ENCODE assay signal across 8 cellular contexts in genomic region chr19:47284324-47284899, GRCh38. TPM values are rescaled to one million over a fixed set of nuclear protein-coding genes. Genes with fewer than 3 reads are reported as not detected.
A peak's percentile ranks its signal among the peaks of the same experiment; 100 is the strongest.
DNase-seq lines count a peak whose midpoint lies in the region; ATAC-seq and TF ChIP-seq lines count a peak whose summit lies in the region.

No MANE protein-coding gene starts in this region.

- no peaks in the 10 kb centered on the region for H3K27me3 ChIP-seq in GM23338 (ENCODE audit: insufficient read depth)

- H4K20me1 ChIP-seq in GM23338 (replicated peaks; ENCODE audit: insufficient read depth), result no peaks in the 10 kb centered on the region

- H3K4me3 ChIP-seq in GM23338, result no peak overlapping the region

- H3K79me2 ChIP-seq in GM23338 (replicated peaks; ENCODE audit: insufficient read depth), result no peaks in the 10 kb centered on the region

- H2AFZ ChIP-seq in GM23338, result no peak overlapping the region

- H3K9me3 Mint-ChIP-seq in GM23338, result peaks cover 5% of the 10 kb centered on the region; the same call in 1 of the 3 replicates
- H3K9me3 Mint-ChIP-seq in activated T-cell treated with anti-CD3 and anti-CD28 coated beads, Interleukin-2, amount 50 U/mL, for 4 hours, result no peaks in the 10 kb centered on the region

- no peaks in the 10 kb centered on the region for H3K36me3 ChIP-seq in GM23338 (ENCODE audit: insufficient read depth)

- H3K27ac Mint-ChIP-seq in GM23338, result no peak overlapping the region

- intact Hi-C loops in left cardiac atrium (cut with DNase I), result no loop called here
- intact Hi-C loops in sciatic nerve (cut with DNase I), result no loop called here

- peak; percentile 39 for DNase-seq in COLO668 (lab: John Stamatoyannopoulos, UW; ENCODE audit: unreplicated experiment)
- DNase-seq in GM23338 (ENCODE audit: low spot score), result peak; percentile 83
- peak; percentile 52 to 75 for DNase-seq in NCI-H446 (lab: John Stamatoyannopoulos, UW)
- peak; percentile 25 for DNase-seq in activated T-cell treated with anti-CD3 and anti-CD28 coated beads, Interleukin-2, amount 50 U/mL, for 4 hours
- no peak for DNase-seq in left cardiac atrium
- no peak for DNase-seq in sciatic nerve (ENCODE audit: low spot score)

- no peak overlapping the region for H3K4me2 ChIP-seq in GM23338

- peaks cover under 1% of the 10 kb centered on the region for H3K27me3 Mint-ChIP-seq in GM23338 (ENCODE audit: insufficient read depth, low read depth, poor library complexity)
- no peaks in the 10 kb centered on the region for H3K27me3 Mint-ChIP-seq in activated T-cell treated with anti-CD3 and anti-CD28 coated beads, Interleukin-2, amount 50 U/mL, for 4 hours (ENCODE audit: low read depth)

- H3K9me2 ChIP-seq in GM23338 (ENCODE audit: insufficient read depth), result no peaks in the 10 kb centered on the region

- peaks cover 3% of the 10 kb centered on the region; the same call in 1 of the 3 replicates for H3K36me3 Mint-ChIP-seq in GM23338 (ENCODE audit: low read depth)
- no peaks in the 10 kb centered on the region for H3K36me3 Mint-ChIP-seq in activated T-cell treated with anti-CD3 and anti-CD28 coated beads, Interleukin-2, amount 50 U/mL, for 4 hours (ENCODE audit: insufficient read depth)

- peaks cover 1% of the 10 kb centered on the region; the same call in 2 of the 3 replicates for H3K4me1 Mint-ChIP-seq in GM23338
- peaks cover 10% of the 10 kb centered on the region for H3K4me1 Mint-ChIP-seq in activated T-cell treated with anti-CD3 and anti-CD28 coated beads, Interleukin-2, amount 50 U/mL, for 4 hours (ENCODE audit: low read depth)

- peaks cover 11% of the 10 kb centered on the region; the same call in 1 of the 2 replicates for H3F3A ChIP-seq in GM23338 (replicated peaks; ENCODE audit: low read depth)

- TF ChIP-seq CTCF in GM23338 (conservative IDR thresholded peaks at IDR 0.05; ENCODE audit: low read depth in 2 of 2), result peak; percentile 82 to 97

- no peaks in the 10 kb centered on the region for H3K4me1 ChIP-seq in GM23338 (ENCODE audit: insufficient read depth)

- ATAC-seq in GM23338, result peak; percentile 43
- ATAC-seq in activated T-cell treated with anti-CD3 and anti-CD28 coated beads, Interleukin-2, amount 50 U/mL, for 4 hours, result peak; percentile 48 to 62
- ATAC-seq in left cardiac atrium, result peak; percentile 13 to 45
- ATAC-seq in sciatic nerve, result peak; percentile 55
- no peak for ATAC-seq in HG02763 (IDR thresholded peaks at IDR 0.05; ENCODE audit: unreplicated experiment)
- ATAC-seq in GM19351 (IDR thresholded peaks at IDR 0.05; ENCODE audit: unreplicated experiment), result no peak

- H3K4me3 Mint-ChIP-seq in GM23338, result no peak overlapping the region
- no peak overlapping the region for H3K4me3 Mint-ChIP-seq in activated T-cell treated with anti-CD3 and anti-CD28 coated beads, Interleukin-2, amount 50 U/mL, for 4 hours

- H3K27ac ChIP-seq in GM23338 (ENCODE audit: low read depth), result no peak overlapping the region

TF ChIP-seq in GM23338, 12 proteins besides CTCF, POLR2A, EP300 and RAD21:
- no peak for TF ChIP-seq ZNF331 (CRISPR knock-in tag; IDR thresholded peaks at IDR 0.05; ENCODE audit: low read depth)
- TF ChIP-seq POLR2AphosphoS5 (IDR thresholded peaks at IDR 0.05; ENCODE audit: low read depth), result no peak
- no peak for TF ChIP-seq JUNB (IDR thresholded peaks at IDR 0.05; ENCODE audit: unreplicated experiment)
- TF ChIP-seq ZNF114 (CRISPR knock-in tag; IDR thresholded peaks at IDR 0.05), result no peak
- TF ChIP-seq EZH2phosphoT487 (IDR thresholded peaks at IDR 0.05; ENCODE audit: unreplicated experiment), result no peak
- TF ChIP-seq REST (IDR thresholded peaks at IDR 0.05; ENCODE audit: unreplicated experiment), result no peak

RNA-seq across cellular contexts. Expression of gene INAFM1, which starts 9.7 kb away (rescaled TPM):
- total RNA-seq in GM23338 (2014; rRNA removed; shearing (Covaris generic)), result 1.7 and 2.9 TPM in 2 replicates
- polyA plus RNA-seq in GM23338 (2016; fragmentation: Nextera tagmentation; extraction: Ambion mirVana), result 10.2 and 12.7 TPM in 2 replicates
- total RNA-seq in activated T-cell treated with anti-CD3 and anti-CD28 coated beads, Interleukin-2, amount 50 U/mL, for 4 hours, result 10 to 100 TPM in 2 of 3 donors, 1 to 10 TPM in 1; 9.9 to 10.1 (median 10.0) TPM
- total RNA-seq in left cardiac atrium, result 10 to 100 TPM; 16.1 to 17.1 TPM
- total RNA-seq in sciatic nerve, result 28.2 TPM

RNA-seq across cellular contexts. Expression of gene C5AR1, which starts 25.2 kb away (rescaled TPM):
- 0.58 TPM in 1 of 2 replicates, not detected in the other for total RNA-seq in GM23338 (2014; rRNA removed; shearing (Covaris generic))
- 0.08 TPM in 1 of 2 replicates, not detected in the other for polyA plus RNA-seq in GM23338 (2016; fragmentation: Nextera tagmentation; extraction: Ambion mirVana)
- under 1 TPM; 0.63 to 0.83 (median 0.68) TPM for total RNA-seq in activated T-cell treated with anti-CD3 and anti-CD28 coated beads, Interleukin-2, amount 50 U/mL, for 4 hours
- total RNA-seq in left cardiac atrium, result 10 to 100 TPM; 13.4 to 15.6 TPM
- 33.3 TPM for total RNA-seq in sciatic nerve

RNA-seq across cellular contexts. Expression of gene CCDC9, which starts 28.1 kb away (rescaled TPM):
- 14.5 and 17.3 TPM in 2 replicates for total RNA-seq in GM23338 (2014; rRNA removed; shearing (Covaris generic))
- 15.0 and 15.3 TPM in 2 replicates for polyA plus RNA-seq in GM23338 (2016; fragmentation: Nextera tagmentation; extraction: Ambion mirVana)
- 10 to 100 TPM; 24.0 to 34.5 (median 30.4) TPM for total RNA-seq in activated T-cell treated with anti-CD3 and anti-CD28 coated beads, Interleukin-2, amount 50 U/mL, for 4 hours
- total RNA-seq in left cardiac atrium, result 10 to 100 TPM; 21.4 to 28.7 TPM
- total RNA-seq in sciatic nerve, result 42.4 TPM

RNA-seq across cellular contexts. Expression of gene C5AR2, which starts 47.6 kb away (rescaled TPM):
- total RNA-seq in GM23338 (2014; rRNA removed; shearing (Covaris generic)), result 0.28 TPM in 1 of 2 replicates, not detected in the other
- not detected in 2 replicates for polyA plus RNA-seq in GM23338 (2016; fragmentation: Nextera tagmentation; extraction: Ambion mirVana)
- not detected for total RNA-seq in activated T-cell treated with anti-CD3 and anti-CD28 coated beads, Interleukin-2, amount 50 U/mL, for 4 hours
- total RNA-seq in left cardiac atrium (1 to 10 TPM in 1 of 2 donors, under 1 TPM in 1; 0.81 to 2.4 TPM), sciatic nerve (6.1 TPM)

RNA-seq across cellular contexts. Expression of gene BBC3, which starts 53.4 kb away (rescaled TPM):
- total RNA-seq in GM23338 (2014; rRNA removed; shearing (Covaris generic)), result 27.8 and 31.9 TPM in 2 replicates
- polyA plus RNA-seq in GM23338 (2016; fragmentation: Nextera tagmentation; extraction: Ambion mirVana), result 23.4 and 25.8 TPM in 2 replicates
- 1 to 10 TPM; 4.4 to 6.0 (median 5.7) TPM for total RNA-seq in activated T-cell treated with anti-CD3 and anti-CD28 coated beads, Interleukin-2, amount 50 U/mL, for 4 hours
- total RNA-seq in left cardiac atrium (1 to 10 TPM; 2.9 to 4.1 TPM), sciatic nerve (5.4 TPM)

Comparison
In these comparisons a context has a peak if more than half of its experiments do, and no peak if none do; other contexts are left out.
1. DNase-seq: peak in COLO668 (single experiment), GM23338 (single experiment), NCI-H446 (2 of 2) and activated T-cell treated with anti-CD3 and anti-CD28 coated beads, Interleukin-2, amount 50 U/mL, for 4 hours (single experiment); none in left cardiac atrium (single experiment) and sciatic nerve (single experiment).
2. ATAC-seq: peak in GM23338 (single experiment), activated T-cell treated with anti-CD3 and anti-CD28 coated beads, Interleukin-2, amount 50 U/mL, for 4 hours (2 of 2), left cardiac atrium (2 of 2) and sciatic nerve (single experiment); none in HG02763 (single experiment) and GM19351 (single experiment).